ENCODE assay signal across 22 cellular contexts in genomic region chr16:12354296-12354818, GRCh38.
"Had no signal": no experiment of that assay in that cellular context is flagged by ENCODE, and none has a peak within 500 bp of the region (broad histone marks: within the 10 kb centered on the region; RNA-seq: fewer than 3 reads in every experiment).

No MANE protein-coding gene starts in this region.

- H3K27me3 ChIP-seq: gastroesophageal sphincter, right lobe of liver had no signal

- ATAC-seq: gastroesophageal sphincter, left cardiac atrium, left ventricle myocardium superior, right lobe of liver had no signal

- H3K4me3 ChIP-seq: gastroesophageal sphincter, right lobe of liver, thoracic aorta had no signal

- H3K27me3 Mint-ChIP-seq: activated B cell treated with CpG ODN at 0.5 μM for 24 hours; activated naive CD4-positive, alpha-beta T cell treated with anti-CD3 and anti-CD28 coated beads, Interleukin-2, amount 10 ng/mL, durations not matched to agents 7 days and 5 days; activated naive CD8-positive, alpha-beta T cell treated with anti-CD3 and anti-CD28 coated beads, Interleukin-2, amount 10 ng/mL, durations not matched to agents 7 days and 5 days; natural killer cell treated with Interleukin-12 subunit alpha and Interleukin-12 subunit beta and Interleukin-15 and Interleukin-18, amount 100 ng/mL, for 72 hours; T-cell had no signal

- H3K4me1 ChIP-seq: right lobe of liver had no signal

- H3K36me3 ChIP-seq: right lobe of liver, thoracic aorta had no signal

- H3K27ac Mint-ChIP-seq: activated B cell treated with CpG ODN at 0.5 μM for 24 hours; activated naive CD4-positive, alpha-beta T cell treated with anti-CD3 and anti-CD28 coated beads, Interleukin-2, amount 10 ng/mL, durations not matched to agents 7 days and 5 days; activated naive CD8-positive, alpha-beta T cell treated with anti-CD3 and anti-CD28 coated beads, Interleukin-2, amount 10 ng/mL, durations not matched to agents 7 days and 5 days; activated T-helper 1 cell treated with anti-CD3 and anti-CD28 coated beads, Interleukin-12 subunit alpha, Interleukin-12 subunit beta, Interleukin-2, Interleukin-4 antibody, amounts not matched to agents 30 ng/mL and 10 ng/mL and 1 ng/mL, durations not matched to agents 14 hours and 24 hours and 36 hours; natural killer cell treated with Interleukin-12 subunit alpha and Interleukin-12 subunit beta and Interleukin-15 and Interleukin-18, amount 100 ng/mL, for 72 hours; T-cell had no signal

- H3K9me3 Mint-ChIP-seq: activated naive CD4-positive, alpha-beta T cell treated with anti-CD3 and anti-CD28 coated beads, Interleukin-2, amount 10 ng/mL, durations not matched to agents 7 days and 5 days; natural killer cell treated with Interleukin-12 subunit alpha and Interleukin-12 subunit beta and Interleukin-15 and Interleukin-18, amount 100 ng/mL, for 72 hours had no signal

- H3K4me1 Mint-ChIP-seq: activated naive CD4-positive, alpha-beta T cell treated with anti-CD3 and anti-CD28 coated beads, Interleukin-2, amount 10 ng/mL, durations not matched to agents 7 days and 5 days had no signal

- H3K4me3 Mint-ChIP-seq: activated B cell treated with CpG ODN at 0.5 μM for 24 hours; activated naive CD4-positive, alpha-beta T cell treated with anti-CD3 and anti-CD28 coated beads, Interleukin-2, amount 10 ng/mL, durations not matched to agents 7 days and 5 days; activated naive CD8-positive, alpha-beta T cell treated with anti-CD3 and anti-CD28 coated beads, Interleukin-2, amount 10 ng/mL, durations not matched to agents 7 days and 5 days; activated T-helper 1 cell treated with anti-CD3 and anti-CD28 coated beads, Interleukin-12 subunit alpha, Interleukin-12 subunit beta, Interleukin-2, Interleukin-4 antibody, amounts not matched to agents 30 ng/mL and 10 ng/mL and 1 ng/mL, durations not matched to agents 14 hours and 24 hours and 36 hours; natural killer cell treated with Interleukin-12 subunit alpha and Interleukin-12 subunit beta and Interleukin-15 and Interleukin-18, amount 100 ng/mL, for 72 hours; T-cell had no signal

- H3K27ac ChIP-seq: gastroesophageal sphincter, right lobe of liver, thoracic aorta had no signal

- H3K9me3 ChIP-seq: gastroesophageal sphincter, right lobe of liver, thoracic aorta had no signal

- DNase-seq: activated B cell treated with CpG ODN at 0.5 μM for 24 hours; activated CD4-positive, alpha-beta T cell treated with anti-CD3 and anti-CD28 coated beads, Interleukin-2, amount 50 U/mL, for 48 hours; activated CD8-positive, alpha-beta memory T cell treated with anti-CD3 and anti-CD28 coated beads, Interleukin-2, amount 50 U/mL, for 4 hours; activated gamma-delta T cell; activated naive CD4-positive, alpha-beta T cell treated with anti-CD3 and anti-CD28 coated beads, Interleukin-2, amount 10 ng/mL, durations not matched to agents 7 days and 5 days; activated naive CD8-positive, alpha-beta T cell treated with anti-CD3 and anti-CD28 coated beads, Interleukin-2, amount 10 ng/mL, durations not matched to agents 7 days and 5 days; activated T-cell treated with anti-CD3 and anti-CD28 coated beads, Interleukin-2, amount 50 U/mL, for 1 hour; caudate nucleus; effector CD8-positive, alpha-beta T cell; hippocampal formation; left cardiac atrium; left ventricle myocardium superior; mammary epithelial cell; right lobe of liver; stimulated activated CD4-positive, alpha-beta T cell treated with anti-CD3 and anti-CD28 coated beads, Interleukin-2, amount 100 ng/mL, for 48 hours; stimulated activated naive CD4-positive, alpha-beta T cell treated with Interleukin-2 at 50 U/mL for 16 hours; T-cell; trophoblast cell had no signal
